Comparison of ENCODE assay signal across 16 cellular contexts in genomic region chr4:7868892-7869471, GRCh38.
DNase-seq lines count a peak whose midpoint lies in the region; ATAC-seq and TF ChIP-seq lines count a peak whose summit lies in the region.
"Had no signal": no experiment of that assay in that cellular context is flagged by ENCODE, and none has a peak within 500 bp of the region (broad histone marks: within the 10 kb centered on the region; RNA-seq: fewer than 3 reads in every experiment).

No MANE protein-coding gene starts in this region.

- H2BK5ac ChIP-seq in IMR-90 (ENCODE audit: low read depth, low read length, poor library complexity, severe bottlenecking), result peak overlapping the region; percentile 90

- no peak overlapping the region; the same call in 1 of the 2 replicates for H3K14ac ChIP-seq in IMR-90 (replicated peaks; ENCODE audit: low read depth, low read length)

- peak overlapping the region; percentile 78 for H2AK5ac ChIP-seq in IMR-90 (ENCODE audit: low read depth, low read length)

- no peaks in the 10 kb centered on the region for H3K27me3 ChIP-seq in IMR-90 (ENCODE audit: control insufficient read depth, insufficient read depth, low read length)
- H3K27me3 ChIP-seq: ascending aorta had no signal

- peaks cover 18 to 81% of the 10 kb centered on the region in 2 experiments for H3K79me1 ChIP-seq in IMR-90 (ENCODE audit: low read depth in 1 of 2, low read length in 2 of 2)

- no peak for TF ChIP-seq POLR2A in IMR-90 (IDR thresholded peaks at IDR 0.05; ENCODE audit: low read depth, low read length)

- dilution Hi-C loops in IMR-90 (cut with HindIII; ENCODE audit: low sequenced_read_pairs, unreplicated experiment), result no loop called here

- in situ Hi-C loops in IMR-90 (cut with MboI; ENCODE audit: low sequenced_read_pairs), result no loop called here

- 100% methylated on average over 1 of the region's 4 CpGs; no CpG with 5 or more reads in 1 of the 2 experiments for WGBS in IMR-90 (ENCODE audit: extremely low coverage in 2 of 2, insufficient read length in 1 of 2), 2 experiments

- H3K4me1 ChIP-seq in IMR-90 (ENCODE audit: control insufficient read depth, insufficient read depth, low read length), result peaks cover 30% of the 10 kb centered on the region
- H3K4me1 ChIP-seq in mucosa of descending colon (ENCODE audit: low read depth), result no peaks in the 10 kb centered on the region

- TF ChIP-seq RAD21 in IMR-90 (IDR thresholded peaks at IDR 0.05; ENCODE audit: low read length), result no peak

- H4K8ac ChIP-seq in IMR-90 (ENCODE audit: low read depth in 2 of 2, low read length in 2 of 2), result peak overlapping the region; percentile 28 to 42; a peak in 3 of 4 replicates

- peaks cover under 1% of the 10 kb centered on the region for H3K9me3 Mint-ChIP-seq in activated CD8-positive, alpha-beta memory T cell treated with anti-CD3 and anti-CD28 coated beads, Interleukin-2, amount 10 ng/mL, durations not matched to agents 7 days and 5 days (ENCODE audit: low read depth)
- H3K9me3 Mint-ChIP-seq in activated naive CD8-positive, alpha-beta T cell (ENCODE audit: low read depth), result peaks cover 4% of the 10 kb centered on the region
- peaks cover 2 to 3% of the 10 kb centered on the region in 2 donors for H3K9me3 Mint-ChIP-seq in natural killer cell

- H3K9me3 ChIP-seq in IMR-90 (ENCODE audit: control insufficient read depth, insufficient read depth, low read length) (no peaks in the 10 kb centered on the region), mucosa of descending colon (no peaks in the 10 kb centered on the region)
- H3K9me3 ChIP-seq: ascending aorta had no signal

- H2BK120ac ChIP-seq in IMR-90 (ENCODE audit: low read depth, low read length), result 0 out of 2 replicates have a peak overlapping the region, but pooled peaks have one; percentile 37

- peak overlapping the region; percentile 77 for H3K27ac Mint-ChIP-seq in activated CD8-positive, alpha-beta memory T cell treated with anti-CD3 and anti-CD28 coated beads, Interleukin-2, amount 10 ng/mL, durations not matched to agents 7 days and 5 days
- peak overlapping the region; percentile 79 for H3K27ac Mint-ChIP-seq in activated naive CD8-positive, alpha-beta T cell
- peak overlapping the region; percentile 19 to 28 for H3K27ac Mint-ChIP-seq in natural killer cell
- H3K27ac Mint-ChIP-seq: activated B cell treated with CpG ODN at 0.5 μM for 24 hours had no signal

- peak overlapping the region; percentile 38 for H3K4me3 Mint-ChIP-seq in activated CD8-positive, alpha-beta memory T cell treated with anti-CD3 and anti-CD28 coated beads, Interleukin-2, amount 10 ng/mL, durations not matched to agents 7 days and 5 days
- no peak overlapping the region for H3K4me3 Mint-ChIP-seq in activated naive CD8-positive, alpha-beta T cell
- peak overlapping the region; percentile 53 for H3K4me3 Mint-ChIP-seq in natural killer cell
- H3K4me3 Mint-ChIP-seq: activated B cell treated with CpG ODN at 0.5 μM for 24 hours; activated T-cell treated with anti-CD3 and anti-CD28 coated beads, Interleukin-2, amount 50 U/mL, for 4 hours; nephron progenitor cell had no signal

- H3K9me1 ChIP-seq in IMR-90 (ENCODE audit: insufficient read depth, low read length), result peaks cover 22% of the 10 kb centered on the region

- no peak overlapping the region for H2AK9ac ChIP-seq in IMR-90 (replicated peaks; ENCODE audit: low read depth, low read length, poor library complexity)

- peaks cover 30% of the 10 kb centered on the region for H3K4me1 Mint-ChIP-seq in activated CD8-positive, alpha-beta memory T cell treated with anti-CD3 and anti-CD28 coated beads, Interleukin-2, amount 10 ng/mL, durations not matched to agents 7 days and 5 days
- peaks cover 33% of the 10 kb centered on the region for H3K4me1 Mint-ChIP-seq in activated naive CD8-positive, alpha-beta T cell (ENCODE audit: low read depth)
- peaks cover 9 to 10% of the 10 kb centered on the region in 2 donors for H3K4me1 Mint-ChIP-seq in natural killer cell
- H3K4me1 Mint-ChIP-seq: activated B cell treated with CpG ODN at 0.5 μM for 24 hours, nephron progenitor cell had no signal

- intact Hi-C loops in IMR-90 (cut with micrococcal nuclease), result loop anchor here (2.0 to 5.0 kb wide), 2 partner anchors 36 to 742 kb away; no protein-coding TSS in a partner anchor
- intact Hi-C loops in natural killer cell (cut with micrococcal nuclease), result loop anchor here (5.0 kb wide), 1 partner anchor 98 kb away; no protein-coding TSS in a partner anchor
- intact Hi-C loops in mucosa of descending colon (cut with DNase I, micrococcal nuclease), result no loop called here

- H4K91ac ChIP-seq in IMR-90 (ENCODE audit: insufficient read depth, low read depth, low read length), result no peak overlapping the region

- no peaks in the 10 kb centered on the region for H3K27me3 Mint-ChIP-seq in activated CD8-positive, alpha-beta memory T cell treated with anti-CD3 and anti-CD28 coated beads, Interleukin-2, amount 10 ng/mL, durations not matched to agents 7 days and 5 days
- H3K27me3 Mint-ChIP-seq in activated naive CD8-positive, alpha-beta T cell, result no peaks in the 10 kb centered on the region
- no peaks in the 10 kb centered on the region for H3K27me3 Mint-ChIP-seq in natural killer cell (ENCODE audit: low read depth in 2 of 2)

- H3K9ac ChIP-seq in IMR-90 (ENCODE audit: low read depth, low read length), result no peak overlapping the region; the same call in 1 of the 2 replicates

- H3K4me2 ChIP-seq in IMR-90 (ENCODE audit: low read depth, low read length), result 0 out of 2 replicates have a peak overlapping the region, but pooled peaks have one; percentile 6

- no peak overlapping the region for H3K4me3 ChIP-seq in IMR-90 (ENCODE audit: insufficient read depth, low read depth, low read length)
- no peak overlapping the region for H3K4me3 ChIP-seq in mucosa of descending colon
- H3K4me3 ChIP-seq: ascending aorta, lung had no signal

- H2AFZ ChIP-seq in IMR-90 (replicated peaks; ENCODE audit: low read length, poor library complexity), result no peak overlapping the region

- peak overlapping the region; percentile 49; the same call in 1 of the 2 replicates for H3K23ac ChIP-seq in IMR-90 (ENCODE audit: low read depth, low read length)

- H2BK20ac ChIP-seq in IMR-90 (ENCODE audit: low read depth, low read length), result no peak overlapping the region; the same call in 1 of the 2 replicates

- CTCF ChIA-PET in activated CD8-positive, alpha-beta memory T cell treated with anti-CD3 and anti-CD28 coated beads, Interleukin-2, amount 10 ng/mL, durations not matched to agents 7 days and 5 days (lab: Charles Lee), result interaction anchor here (0.8 to 1.5 kb wide), 4 partner anchors 9 to 221 kb away, joined by 3 to 4 read pairs (median 4); no protein-coding TSS in a partner anchor
- CTCF ChIA-PET in IMR-90 (lab: Yijun Ruan, JAX), result interaction anchor here (0.5 kb wide), 1 partner anchor 33 kb away, joined by 3 read pairs; no protein-coding TSS in a partner anchor

- peak overlapping the region; percentile 71; the same call in 2 of the 3 replicates for H2BK15ac ChIP-seq in IMR-90 (ENCODE audit: low read depth, low read length)

- H3K27ac ChIP-seq in IMR-90 (ENCODE audit: insufficient read depth, low read length), result no peak overlapping the region
- H3K27ac ChIP-seq: ascending aorta had no signal

- ATAC-seq in activated CD8-positive, alpha-beta memory T cell treated with anti-CD3 and anti-CD28 coated beads, Interleukin-2, amount 10 ng/mL, durations not matched to agents 7 days and 5 days, result peak; percentile 12
- ATAC-seq in IMR-90 (ENCODE audit: low read depth), result no peak
- ATAC-seq in natural killer cell, result no peak
- no peak for ATAC-seq in mucosa of descending colon

- peaks cover 5% of the 10 kb centered on the region for H3K36me3 Mint-ChIP-seq in activated CD8-positive, alpha-beta memory T cell treated with anti-CD3 and anti-CD28 coated beads, Interleukin-2, amount 10 ng/mL, durations not matched to agents 7 days and 5 days
- peaks cover 5% of the 10 kb centered on the region for H3K36me3 Mint-ChIP-seq in activated naive CD8-positive, alpha-beta T cell
- H3K36me3 Mint-ChIP-seq in natural killer cell, result peaks cover 6% of the 10 kb centered on the region

- peaks cover 24% of the 10 kb centered on the region; the same call in 1 of the 2 replicates for H4K20me1 ChIP-seq in IMR-90 (ENCODE audit: insufficient read depth, low read length)

- no peak overlapping the region for H3K56ac ChIP-seq in IMR-90 (ENCODE audit: extremely low read depth, insufficient read depth, low read length)

- peak overlapping the region; percentile 66 for H3K4ac ChIP-seq in IMR-90 (ENCODE audit: low read depth, low read length)

- H4K5ac ChIP-seq in IMR-90 (ENCODE audit: low read depth, low read length), result 0 out of 2 replicates have a peak overlapping the region, but pooled peaks have one; percentile 2

- H3K36me3 ChIP-seq in IMR-90 (ENCODE audit: control insufficient read depth, insufficient read depth, low read length) (peaks cover 48% of the 10 kb centered on the region), mucosa of descending colon (ENCODE audit: low read depth) (no peaks in the 10 kb centered on the region)

- POLR2A ChIA-PET in IMR-90 (lab: Charles Lee; ENCODE audit: unreplicated experiment), result interaction anchor here (0.5 kb wide), 1 partner anchor 87 kb away, joined by 9 read pairs; no protein-coding TSS in a partner anchor

- BruUV-seq in IMR-90 (replicated peaks; lab: Mats Ljungman, UMichigan), result no TSS peak

- no peak overlapping the region; the same call in 1 of the 2 replicates for H3K18ac ChIP-seq in IMR-90 (ENCODE audit: low read depth, low read length)

- no peak for TF ChIP-seq CTCF in IMR-90 (conservative IDR thresholded peaks at IDR 0.05; ENCODE audit: low read depth, low read length)
- peak; percentile 8 for TF ChIP-seq CTCF in natural killer cell (IDR thresholded peaks at IDR 0.05)
- TF ChIP-seq CTCF in mucosa of descending colon (IDR thresholded peaks at IDR 0.05), result no peak

- DNase-seq in activated CD8-positive, alpha-beta memory T cell treated with anti-CD3 and anti-CD28 coated beads, Interleukin-2, amount 10 ng/mL, durations not matched to agents 7 days and 5 days, result no peak
- no peak for DNase-seq in activated CD8-positive, alpha-beta memory T cell treated with anti-CD3 and anti-CD28 coated beads, Interleukin-2, amount 50 U/mL, for 4 hours
- no peak for DNase-seq in IMR-90
- no peak for DNase-seq in natural killer cell
- DNase-seq in mucosa of descending colon, result no peak
- no peak for DNase-seq in iPS-NIHi7 (ENCODE audit: extremely low spot score)
- DNase-seq in SHP77 (lab: John Stamatoyannopoulos, UW), result no peak
- DNase-seq: activated B cell treated with CpG ODN at 0.5 μM for 24 hours; activated T-cell treated with anti-CD3 and anti-CD28 coated beads, Interleukin-2, amount 50 U/mL, for 4 hours; cortex of kidney; GDM1; NCI-H1105 treated with DMSO at 0.1 percent for 48 hours; nephron progenitor cell had no signal

TF ChIP-seq in IMR-90, 13 proteins besides CTCF, POLR2A, EP300 and RAD21:
- no peak for TF ChIP-seq CHD1 (IDR thresholded peaks at IDR 0.05; ENCODE audit: low read depth, low read length)
- TF ChIP-seq FOS (IDR thresholded peaks at IDR 0.05; ENCODE audit: low read depth, low read length), result no peak
- TF ChIP-seq BHLHE40 (IDR thresholded peaks at IDR 0.05; ENCODE audit: low read depth, low read length), result no peak
- TF ChIP-seq RFX5 (IDR thresholded peaks at IDR 0.05; ENCODE audit: low read depth, low read length), result no peak
- TF ChIP-seq CEBPB (IDR thresholded peaks at IDR 0.05; ENCODE audit: low read depth, low read length), result no peak
- TF ChIP-seq RCOR1 (IDR thresholded peaks at IDR 0.05; ENCODE audit: insufficient replicate concordance, low read length), result no peak
TF ChIP-seq in IMR-90: peak in this region for 0.

Comparison
In these comparisons a context has a peak if more than half of its experiments do, and no peak if none do; other contexts are left out.
1. H3K27ac Mint-ChIP-seq: peak in every context shown above with its lines; median percentile 79 in activated naive CD8-positive, alpha-beta T cell; 77 in activated CD8-positive, alpha-beta memory T cell treated with anti-CD3 and anti-CD28 coated beads, Interleukin-2, amount 10 ng/mL, durations not matched to agents 7 days and 5 days; 24 in natural killer cell.
2. intact Hi-C loops: an anchor here in IMR-90 (2.0 to 5.0 kb wide) and natural killer cell (5.0 kb wide); none called in mucosa of descending colon.